8 cellular contexts compared by ENCODE assay signal in the genomic region with DNA sequence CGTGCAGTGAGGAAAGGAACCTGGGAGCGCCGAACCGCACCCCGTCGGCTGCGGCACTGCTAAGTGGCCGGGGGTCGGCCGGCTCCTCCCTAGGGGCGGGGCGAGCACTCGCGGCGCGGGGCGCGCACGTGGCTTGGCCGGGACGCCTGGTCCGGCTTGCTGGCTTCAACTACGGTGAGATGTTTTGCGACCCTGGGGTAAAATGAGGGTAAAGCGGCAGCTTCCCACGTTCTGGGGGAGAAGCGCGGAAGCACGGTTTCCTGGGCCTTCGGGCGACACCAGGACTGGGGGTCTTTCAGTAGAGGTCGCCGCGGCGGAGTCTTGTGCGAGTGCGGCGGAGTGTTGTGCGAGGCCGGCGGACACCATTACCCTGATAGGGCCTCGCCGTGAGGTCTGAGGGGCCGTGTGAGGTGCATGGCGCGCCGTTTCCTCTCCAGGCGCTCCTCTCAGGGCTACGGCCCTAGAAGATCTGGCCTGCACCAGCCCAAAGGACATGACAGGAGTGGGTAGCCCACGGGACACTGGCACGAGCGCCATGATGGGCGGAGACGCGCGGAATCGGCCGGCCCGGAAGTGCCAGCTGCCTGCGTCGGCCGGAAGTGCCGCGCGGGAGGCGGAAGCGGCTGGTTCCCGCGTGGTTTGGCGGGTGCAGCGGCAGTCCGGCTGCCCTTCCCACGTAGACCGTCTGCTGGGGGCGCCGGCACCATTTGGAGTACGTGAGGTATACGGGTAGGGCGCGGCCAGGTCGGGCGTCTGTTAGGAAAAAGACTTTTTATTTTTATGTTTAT. TPM values are rescaled to one million over a fixed set of nuclear protein-coding genes. Genes with fewer than 3 reads are reported as not detected.
A peak's percentile ranks its signal among the peaks of the same experiment; 100 is the strongest.
DNase-seq lines count a peak whose midpoint lies in the region; ATAC-seq and TF ChIP-seq lines count a peak whose summit lies in the region.

A gene with protein sequence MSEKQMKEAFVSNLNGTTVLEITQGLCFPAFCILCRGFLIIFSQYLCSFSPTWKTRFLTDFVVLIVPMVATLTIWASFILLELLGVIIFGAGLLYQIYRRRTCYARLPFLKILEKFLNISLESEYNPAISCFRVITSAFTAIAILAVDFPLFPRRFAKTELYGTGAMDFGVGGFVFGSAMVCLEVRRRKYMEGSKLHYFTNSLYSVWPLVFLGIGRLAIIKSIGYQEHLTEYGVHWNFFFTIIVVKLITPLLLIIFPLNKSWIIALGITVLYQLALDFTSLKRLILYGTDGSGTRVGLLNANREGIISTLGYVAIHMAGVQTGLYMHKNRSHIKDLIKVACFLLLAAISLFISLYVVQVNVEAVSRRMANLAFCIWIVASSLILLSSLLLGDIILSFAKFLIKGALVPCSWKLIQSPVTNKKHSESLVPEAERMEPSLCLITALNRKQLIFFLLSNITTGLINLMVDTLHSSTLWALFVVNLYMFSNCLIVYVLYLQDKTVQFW (plus strand): TSS at position 107 of the 788 bp plus-strand sequence. CDS start 2,115 bp downstream, outside the sequence.

- in situ Hi-C loops in transverse colon (cut with MboI; ENCODE audit: low pct_ligation_motif_present in 1 of 4, low pct_unique_long_range_greater_than_20kb in 1 of 4, low sequenced_read_pairs in 3 of 4) = no loop called here

- H3K4me1 ChIP-seq in cardiac muscle cell (ENCODE audit: low read depth) (no peaks in the 10 kb centered on the region), transverse colon (peaks cover 0 to 18% (median 16%) of the 10 kb centered on the region in 4 donors)

- H3K9me3 ChIP-seq in cardiac muscle cell (ENCODE audit: low read depth) (no peaks in the 10 kb centered on the region), transverse colon (no peaks in the 10 kb centered on the region)

- H3K36me3 ChIP-seq in cardiac muscle cell = peaks cover 5% of the 10 kb centered on the region
- no peaks in the 10 kb centered on the region for H3K36me3 ChIP-seq in transverse colon

- peak; percentile 90 for TF ChIP-seq POLR2A in transverse colon (IDR thresholded peaks at IDR 0.05)

- DNase-seq in GM12864 (ENCODE audit: low read depth) (peak; percentile 72), NCI-H1417 treated with DMSO at 0.1 percent for 48 hours (lab: John Stamatoyannopoulos, UW) (peak; percentile 44), SW480 (ENCODE audit: low spot score) (peak; percentile 91), cardiac muscle cell (ENCODE audit: low read depth in 1 of 2, low spot score in 1 of 2) (peak; percentile 93), pons (ENCODE audit: low spot score) (peak; percentile 80), transverse colon (peak; percentile 93)
- peak; percentile 79 for DNase-seq in activated naive CD8-positive, alpha-beta T cell treated with anti-CD3 and anti-CD28 coated beads, Interleukin-2, amount 50 U/mL, for 16 hours (ENCODE audit: low read depth, low spot score)

- TF ChIP-seq CTCF in GM12864 (IDR thresholded peaks at IDR 0.05; ENCODE audit: low read depth, low read length, missing control alignments) = no peak
- TF ChIP-seq CTCF in cardiac muscle cell (IDR thresholded peaks at IDR 0.05; ENCODE audit: low read depth, low read length) = peak; percentile 6
- TF ChIP-seq CTCF in transverse colon (IDR thresholded peaks at IDR 0.05) = no peak

- H3K27ac ChIP-seq in cardiac muscle cell = peak within 1 kb of the TSS; percentile 86
- H3K27ac ChIP-seq in transverse colon = peak within 1 kb of the TSS; percentile 94 to 100 (median 96)

- intact Hi-C loops in transverse colon (cut with DNase I; ENCODE audit: low total_unique reads) = no loop called here

- ATAC-seq in HG02678 (IDR thresholded peaks at IDR 0.05; ENCODE audit: unreplicated experiment) = peak; percentile 75

- no peak for TF ChIP-seq EP300 in transverse colon (IDR thresholded peaks at IDR 0.05; ENCODE audit: low read depth)

- H3K4me3 ChIP-seq in GM12864 (ENCODE audit: low read depth, low read length) = peak within 1 kb of the TSS; percentile 56
- peak within 1 kb of the TSS; percentile 67 for H3K4me3 ChIP-seq in cardiac muscle cell
- H3K4me3 ChIP-seq in transverse colon = peak within 1 kb of the TSS; percentile 66 to 93 (median 82)

- H3K27me3 ChIP-seq in cardiac muscle cell (no peaks in the 10 kb centered on the region), transverse colon (no peaks in the 10 kb centered on the region)

- 1% methylated on average over 59 of the region's 82 CpGs; no CpG with 5 or more reads in 1 of the 2 donors for WGBS in transverse colon (ENCODE audit: low coverage in 1 of 2), 2 donors

RNA-seq across cellular contexts. Expression of the gene that starts here (rescaled TPM):
- 2.3 and 5.8 TPM in 2 replicates for total RNA-seq in cardiac muscle cell
- 10.4 and 11.8 TPM in 2 replicates for polyA plus RNA-seq in cardiac muscle cell
- total RNA-seq in transverse colon = 1 to 10 TPM in 3 of 4 donors, not detected in 1; 2.6 to 4.6 (median 4.4) TPM

Comparison
In these comparisons a context has a peak if more than half of its experiments do, and no peak if none do; other contexts are left out.
1. Peak in every context shown above with its lines: DNase-seq, ATAC-seq, H3K4me3 ChIP-seq and H3K27ac ChIP-seq.